ENCODE assay signal across 21 cellular contexts in the genomic region with DNA sequence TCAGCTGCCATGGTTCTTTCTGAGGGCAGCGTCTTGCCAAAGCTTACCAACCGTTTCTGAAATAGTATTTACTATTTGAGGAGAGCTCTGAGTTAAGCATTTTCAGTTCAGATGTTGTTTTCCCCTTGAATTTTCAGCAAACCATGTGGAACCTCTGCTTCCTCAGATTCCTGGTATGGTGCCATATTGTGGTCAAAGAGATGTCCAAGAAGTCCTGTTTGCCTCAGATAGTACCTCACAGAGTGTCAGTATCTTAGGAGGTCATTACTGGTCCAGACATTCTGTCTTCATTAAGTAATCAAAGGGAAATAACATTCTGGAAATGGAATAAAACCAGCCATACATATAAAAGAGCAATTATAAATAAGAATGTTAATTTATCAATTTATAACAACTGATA. TPM values are rescaled to one million over a fixed set of nuclear protein-coding genes. Genes with fewer than 3 reads are reported as not detected.
A peak's percentile ranks its signal among the peaks of the same experiment; 100 is the strongest.
DNase-seq lines count a peak whose midpoint lies in the region; ATAC-seq and TF ChIP-seq lines count a peak whose summit lies in the region.
"Had no signal": no experiment of that assay in that cellular context is flagged by ENCODE, and none has a peak within 500 bp of the region (broad histone marks: within the 10 kb centered on the region; RNA-seq: fewer than 3 reads in every experiment).

No MANE protein-coding gene starts in this region.

- TF ChIP-seq CTCF in MM.1S (IDR thresholded peaks at IDR 0.05; ENCODE audit: low read length) = no peak
- no peak for TF ChIP-seq CTCF in spleen (IDR thresholded peaks at IDR 0.05 in 8 of 11, conservative IDR thresholded peaks at IDR 0.05 in 3 of 11)

- peaks cover 20% of the 10 kb centered on the region for H3K9me3 Mint-ChIP-seq in activated CD4-positive, alpha-beta T cell treated with anti-CD3 and anti-CD28 coated beads, Interleukin-2, amount 10 ng/mL, durations not matched to agents 7 days and 5 days
- H3K9me3 Mint-ChIP-seq in activated naive CD8-positive, alpha-beta T cell treated with anti-CD3 and anti-CD28 coated beads, Interleukin-2, amount 10 ng/mL, durations not matched to agents 7 days and 5 days = peaks cover 10% of the 10 kb centered on the region

- DNase-seq in activated CD4-positive, alpha-beta T cell treated with anti-CD3 and anti-CD28 coated beads, Interleukin-2, amount 10 ng/mL, durations not matched to agents 7 days and 5 days = no peak
- DNase-seq in activated CD4-positive, alpha-beta T cell treated with anti-CD3 and anti-CD28 coated beads, Interleukin-2, amount 50 U/mL, for 48 hours = no peak
- DNase-seq in MM.1S = peak; percentile 16
- no peak for DNase-seq in activated naive CD8-positive, alpha-beta T cell treated with anti-CD3 and anti-CD28 coated beads, Interleukin-2, amount 10 ng/mL, durations not matched to agents 7 days and 5 days
- DNase-seq in spleen = no peak
- DNase-seq in dedifferentiated amniotic fluid mesenchymal stem cell (ENCODE audit: extremely low spot score) = no peak
- no peak for DNase-seq in NCI-H446 (lab: John Stamatoyannopoulos, UW)
- DNase-seq: activated T-cell treated with anti-CD3 and anti-CD28 coated beads for 4 hours, Calu3, cortex of kidney, esophagus squamous epithelium, GF-D8, Karpas-422, kidney glomerular epithelial cell, NCI-H146, PC-3, posterior cingulate gyrus, SK-N-SH had no signal

- H3K36me3 ChIP-seq in MM.1S (replicated peaks; ENCODE audit: insufficient read depth, low read length) (no peaks in the 10 kb centered on the region), spleen (no peaks in the 10 kb centered on the region)
- H3K36me3 ChIP-seq: ascending aorta, esophagus squamous epithelium had no signal

- CTCF ChIA-PET in activated CD4-positive, alpha-beta T cell treated with anti-CD3 and anti-CD28 coated beads, Interleukin-2, amount 10 ng/mL, durations not matched to agents 7 days and 5 days (lab: Charles Lee) = interaction anchor here (0.7 kb wide), 2 partner anchors 8 to 9 kb away, joined by 3 to 5 read pairs; no protein-coding TSS in a partner anchor

- no peak for TF ChIP-seq POLR2A in spleen (IDR thresholded peaks at IDR 0.05)

- H3K4me3 Mint-ChIP-seq in activated CD4-positive, alpha-beta T cell treated with anti-CD3 and anti-CD28 coated beads, Interleukin-2, amount 10 ng/mL, durations not matched to agents 7 days and 5 days = no peak overlapping the region
- peak overlapping the region; percentile 20 for H3K4me3 Mint-ChIP-seq in activated naive CD8-positive, alpha-beta T cell treated with anti-CD3 and anti-CD28 coated beads, Interleukin-2, amount 10 ng/mL, durations not matched to agents 7 days and 5 days

- H3K27ac ChIP-seq in MM.1S (ENCODE audit: low read length) (no peak overlapping the region), spleen (peak overlapping the region in 7 of 8 donors; percentile 68 to 91 (median 78))
- H3K27ac ChIP-seq: A549, ascending aorta had no signal

- H3K9me2 ChIP-seq in MM.1S (replicated peaks; ENCODE audit: insufficient read depth, low read length) = no peaks in the 10 kb centered on the region
- H3K9me2 ChIP-seq: SK-N-SH had no signal

- H3F3A ChIP-seq in MM.1S (ENCODE audit: insufficient read depth, low read length) = peaks cover 5% of the 10 kb centered on the region; the same call in 1 of the 2 replicates

- peak overlapping the region; percentile 70 for H3K4me2 ChIP-seq in MM.1S (ENCODE audit: low read depth, low read length)
- H3K4me2 ChIP-seq: A549 had no signal

- no peak overlapping the region; the same call in 1 of the 2 replicates for H3K9ac ChIP-seq in MM.1S (ENCODE audit: low read length)
- H3K9ac ChIP-seq: SK-N-SH had no signal

- peaks cover 44% of the 10 kb centered on the region for H3K4me1 Mint-ChIP-seq in activated CD4-positive, alpha-beta T cell treated with anti-CD3 and anti-CD28 coated beads, Interleukin-2, amount 10 ng/mL, durations not matched to agents 7 days and 5 days
- peaks cover 29% of the 10 kb centered on the region for H3K4me1 Mint-ChIP-seq in activated naive CD8-positive, alpha-beta T cell treated with anti-CD3 and anti-CD28 coated beads, Interleukin-2, amount 10 ng/mL, durations not matched to agents 7 days and 5 days

- 26 to 60% (median 36%) methylated on average over 2 of the region's 2 CpGs for WGBS in spleen, 5 donors

- H2AFZ ChIP-seq in MM.1S (ENCODE audit: low read length) = peak overlapping the region; percentile 89

- no peak overlapping the region for H3K4me3 ChIP-seq in MM.1S (ENCODE audit: low read length)
- H3K4me3 ChIP-seq in spleen = no peak overlapping the region
- H3K4me3 ChIP-seq: A549, ascending aorta had no signal

- POLR2A ChIA-PET in activated CD4-positive, alpha-beta T cell treated with anti-CD3 and anti-CD28 coated beads, Interleukin-2, amount 10 ng/mL, durations not matched to agents 7 days and 5 days (lab: Charles Lee) = no interaction called here
- POLR2A ChIA-PET in activated naive CD8-positive, alpha-beta T cell treated with anti-CD3 and anti-CD28 coated beads, Interleukin-2, amount 10 ng/mL, durations not matched to agents 7 days and 5 days (lab: Charles Lee) = interaction anchor here (1.1 kb wide), 1 partner anchor 190 kb away, joined by 4 read pairs; no protein-coding TSS in a partner anchor

- H3K9me3 ChIP-seq in MM.1S (replicated peaks; ENCODE audit: insufficient read depth, low read length) (no peaks in the 10 kb centered on the region), spleen (peaks cover 0 to 7% (median 0%) of the 10 kb centered on the region in 8 donors)
- H3K9me3 ChIP-seq: A549, ascending aorta, esophagus squamous epithelium, SK-N-SH had no signal

- intact Hi-C loops in spleen (cut with DNase I; ENCODE audit: low total_unique reads) = no loop called here

- H3K4me1 ChIP-seq in MM.1S (ENCODE audit: low read length) = peaks cover 30% of the 10 kb centered on the region
- H3K4me1 ChIP-seq in spleen = peaks cover 2 to 42% (median 33%) of the 10 kb centered on the region in 6 donors
- H3K4me1 ChIP-seq: A549, ascending aorta, esophagus squamous epithelium had no signal

- ATAC-seq in activated naive CD8-positive, alpha-beta T cell treated with anti-CD3 and anti-CD28 coated beads, Interleukin-2, amount 10 ng/mL, durations not matched to agents 7 days and 5 days (ENCODE audit: low read depth) = no peak
- no peak for ATAC-seq in HG02970 (IDR thresholded peaks at IDR 0.05; ENCODE audit: low FRiP score, unreplicated experiment)
- ATAC-seq: A549, PC-3 had no signal

- H3K27me3 Mint-ChIP-seq in activated CD4-positive, alpha-beta T cell treated with anti-CD3 and anti-CD28 coated beads, Interleukin-2, amount 10 ng/mL, durations not matched to agents 7 days and 5 days = no peaks in the 10 kb centered on the region
- no peaks in the 10 kb centered on the region for H3K27me3 Mint-ChIP-seq in activated naive CD8-positive, alpha-beta T cell treated with anti-CD3 and anti-CD28 coated beads, Interleukin-2, amount 10 ng/mL, durations not matched to agents 7 days and 5 days

- H4K20me1 ChIP-seq in MM.1S (ENCODE audit: insufficient read depth, low read length) = no peaks in the 10 kb centered on the region

- H3K27ac Mint-ChIP-seq in activated CD4-positive, alpha-beta T cell treated with anti-CD3 and anti-CD28 coated beads, Interleukin-2, amount 10 ng/mL, durations not matched to agents 7 days and 5 days = peak overlapping the region; percentile 94
- H3K27ac Mint-ChIP-seq in activated naive CD8-positive, alpha-beta T cell treated with anti-CD3 and anti-CD28 coated beads, Interleukin-2, amount 10 ng/mL, durations not matched to agents 7 days and 5 days = peak overlapping the region; percentile 47

- no peaks in the 10 kb centered on the region for H3K79me2 ChIP-seq in MM.1S (ENCODE audit: low read length)

- H3K27me3 ChIP-seq in MM.1S (replicated peaks; ENCODE audit: insufficient read depth, low read length) = no peaks in the 10 kb centered on the region
- H3K27me3 ChIP-seq in spleen (replicated peaks in 1 of 7) = no peaks in the 10 kb centered on the region
- H3K27me3 ChIP-seq: ascending aorta, esophagus squamous epithelium had no signal

- H3K36me3 Mint-ChIP-seq in activated CD4-positive, alpha-beta T cell treated with anti-CD3 and anti-CD28 coated beads, Interleukin-2, amount 10 ng/mL, durations not matched to agents 7 days and 5 days (ENCODE audit: low read depth) = peaks cover 21% of the 10 kb centered on the region
- peaks cover 10% of the 10 kb centered on the region for H3K36me3 Mint-ChIP-seq in activated naive CD8-positive, alpha-beta T cell treated with anti-CD3 and anti-CD28 coated beads, Interleukin-2, amount 10 ng/mL, durations not matched to agents 7 days and 5 days

RNA-seq across cellular contexts. Expression of gene VANGL2, which starts 36.6 kb away (rescaled TPM):
- under 1 TPM in 1 of 2 experiments, not detected in 1; 0.04 TPM for total RNA-seq in activated CD4-positive, alpha-beta T cell treated with anti-CD3 and anti-CD28 coated beads, Interleukin-2, amount 10 ng/mL, durations not matched to agents 7 days and 5 days
- total RNA-seq in activated naive CD8-positive, alpha-beta T cell treated with anti-CD3 and anti-CD28 coated beads, Interleukin-2, amount 10 ng/mL, durations not matched to agents 7 days and 5 days = under 1 TPM; 0.06 to 0.34 TPM
- 1 to 10 TPM; 1.7 to 7.7 (median 3.4) TPM for total RNA-seq in spleen
- 1 to 10 TPM in 1 of 3 donors, under 1 TPM in 2; 0.65 to 1.3 (median 0.94) TPM for polyA plus RNA-seq in spleen
